27 cellular contexts compared by ENCODE assay signal in genomic region chr11:17394743-17395390, GRCh38. TPM values are rescaled to one million over a fixed set of nuclear protein-coding genes. Genes with fewer than 3 reads are reported as not detected.
"Had no signal": no experiment of that assay in that cellular context is flagged by ENCODE, and none has a peak within 500 bp of the region (broad histone marks: within the 10 kb centered on the region; RNA-seq: fewer than 3 reads in every experiment).

No MANE protein-coding gene starts in this region.

- H3K4me3 ChIP-seq: esophagus squamous epithelium, heart right ventricle, right atrium auricular region, smooth muscle cell, transverse colon had no signal

- H3K9me3 ChIP-seq: esophagus squamous epithelium, heart right ventricle, right atrium auricular region, transverse colon had no signal

- H3K4me1 Mint-ChIP-seq: activated T-helper 17 cell treated with anti-CD3 and anti-CD28 coated beads, Interleukin-2, amount 50 U/mL, for 72 hours; central memory CD8-positive, alpha-beta T cell; mesothelial cell of epicardium had no signal

- H2AFZ ChIP-seq: parathyroid adenoma had no signal

- DNase-seq: activated CD4-positive, alpha-beta memory T cell treated with anti-CD3 and anti-CD28 coated beads, Interleukin-2, amount 10 ng/mL, durations not matched to agents 7 days and 5 days; activated CD4-positive, alpha-beta T cell treated with anti-CD3 and anti-CD28 coated beads for 1 hour; activated CD4-positive, alpha-beta T cell treated with anti-CD3 and anti-CD28 coated beads, Interleukin-2, amount 10 ng/mL, durations not matched to agents 7 days and 5 days; activated gamma-delta T cell treated with Interleukin-2 at 50 U/mL for 16 hours; activated T-cell treated with anti-CD3 and anti-CD28 coated beads, Interleukin-2, amount 50 U/mL, for 4 hours; anterior cingulate cortex; esophagus squamous epithelium; foreskin melanocyte; heart right ventricle; naive B cell; nephron progenitor cell; occipital lobe; stimulated activated CD4-positive, alpha-beta T cell treated with anti-CD3 and anti-CD28 coated beads, Interleukin-1b, Interleukin-23, amount 100 ng/mL, for 48 hours; stimulated activated CD4-positive, alpha-beta T cell treated with anti-CD3 and anti-CD28 coated beads, Interleukin-4, amount 100 ng/mL, for 4 hours; stimulated activated CD8-positive, alpha-beta memory T cell treated with anti-CD3 and anti-CD28 coated beads, Interleukin-4, amount 100 ng/mL, for 48 hours; stimulated activated naive B cell treated with anti-CD40 and anti-IgM and Interleukin-4, amounts not matched to agents 10 μg/mL and 1 μg/mL and 100 μg/mL, for 72 hours; transverse colon had no signal

- FAIRE-seq: bronchial epithelial cell had no signal

- H3K9me3 Mint-ChIP-seq: activated CD4-positive, alpha-beta memory T cell treated with anti-CD3 and anti-CD28 coated beads, Interleukin-2, amount 10 ng/mL, durations not matched to agents 7 days and 5 days; activated CD4-positive, alpha-beta T cell treated with anti-CD3 and anti-CD28 coated beads, Interleukin-2, amount 10 ng/mL, durations not matched to agents 7 days and 5 days; activated naive CD4-positive, alpha-beta T cell treated with anti-CD3 and anti-CD28 coated beads, Interleukin-2, amount 50 U/mL, for 72 hours; activated T-cell treated with anti-CD3 and anti-CD28 coated beads, Interleukin-2, amount 50 U/mL, for 4 hours; activated T-helper 17 cell treated with anti-CD3 and anti-CD28 coated beads, Interleukin-2, amount 50 U/mL, for 72 hours; central memory CD8-positive, alpha-beta T cell; dendritic cell treated with granulocyte-macrophage colony-stimulating factor and Interleukin-4, amounts not matched to agents 40 ng/mL and 50 ng/mL, for 4 days; nephron progenitor cell; stimulated activated naive B cell treated with anti-CD40 and anti-IgM and Interleukin-4, amounts not matched to agents 10 μg/mL and 1 μg/mL and 100 μg/mL, for 72 hours had no signal

- H3K36me3 ChIP-seq: esophagus squamous epithelium, heart right ventricle, right atrium auricular region, transverse colon had no signal

- H3K79me2 ChIP-seq: parathyroid adenoma had no signal

- H3K9ac ChIP-seq: parathyroid adenoma had no signal

- ATAC-seq: activated naive CD4-positive, alpha-beta T cell treated with anti-CD3 and anti-CD28 coated beads, Interleukin-2, amount 50 U/mL, for 72 hours; activated T-cell treated with anti-CD3 and anti-CD28 coated beads, Interleukin-2, amount 50 U/mL, for 4 hours; activated T-helper 17 cell treated with anti-CD3 and anti-CD28 coated beads, Interleukin-2, amount 50 U/mL, for 72 hours; heart right ventricle; stimulated activated naive B cell treated with anti-CD40 and anti-IgM and Interleukin-4, amounts not matched to agents 10 μg/mL and 1 μg/mL and 100 μg/mL, for 72 hours had no signal

- H3K4me2 ChIP-seq: smooth muscle cell had no signal

- H3K4me1 ChIP-seq: parathyroid adenoma had no signal

- H3K27ac Mint-ChIP-seq: activated CD4-positive, alpha-beta memory T cell treated with anti-CD3 and anti-CD28 coated beads, Interleukin-2, amount 10 ng/mL, durations not matched to agents 7 days and 5 days; activated CD4-positive, alpha-beta T cell treated with anti-CD3 and anti-CD28 coated beads, Interleukin-2, amount 10 ng/mL, durations not matched to agents 7 days and 5 days; activated naive CD4-positive, alpha-beta T cell treated with anti-CD3 and anti-CD28 coated beads, Interleukin-2, amount 50 U/mL, for 72 hours; activated T-helper 17 cell treated with anti-CD3 and anti-CD28 coated beads, Interleukin-2, amount 50 U/mL, for 72 hours; dendritic cell treated with granulocyte-macrophage colony-stimulating factor and Interleukin-4, amounts not matched to agents 40 ng/mL and 50 ng/mL, for 4 days; mesothelial cell of epicardium; nephron progenitor cell; stimulated activated naive B cell treated with anti-CD40 and anti-IgM and Interleukin-4, amounts not matched to agents 10 μg/mL and 1 μg/mL and 100 μg/mL, for 72 hours had no signal

- H3K4me3 Mint-ChIP-seq: activated CD4-positive, alpha-beta memory T cell treated with anti-CD3 and anti-CD28 coated beads, Interleukin-2, amount 10 ng/mL, durations not matched to agents 7 days and 5 days; activated CD4-positive, alpha-beta T cell treated with anti-CD3 and anti-CD28 coated beads, Interleukin-2, amount 10 ng/mL, durations not matched to agents 7 days and 5 days; activated T-cell treated with anti-CD3 and anti-CD28 coated beads, Interleukin-2, amount 50 U/mL, for 4 hours; activated T-helper 17 cell treated with anti-CD3 and anti-CD28 coated beads, Interleukin-2, amount 50 U/mL, for 72 hours; central memory CD8-positive, alpha-beta T cell; dendritic cell treated with granulocyte-macrophage colony-stimulating factor and Interleukin-4, amounts not matched to agents 40 ng/mL and 50 ng/mL, for 4 days; mesothelial cell of epicardium; naive B cell; nephron progenitor cell; stimulated activated naive B cell treated with anti-CD40 and anti-IgM and Interleukin-4, amounts not matched to agents 10 μg/mL and 1 μg/mL and 100 μg/mL, for 72 hours had no signal

- H3K27me3 ChIP-seq: esophagus squamous epithelium, right atrium auricular region, transverse colon had no signal

- H3K36me3 Mint-ChIP-seq: activated naive CD4-positive, alpha-beta T cell treated with anti-CD3 and anti-CD28 coated beads, Interleukin-2, amount 50 U/mL, for 72 hours; mesothelial cell of epicardium; naive B cell; stimulated activated naive B cell treated with anti-CD40 and anti-IgM and Interleukin-4, amounts not matched to agents 10 μg/mL and 1 μg/mL and 100 μg/mL, for 72 hours had no signal

- H3K27ac ChIP-seq: esophagus squamous epithelium, heart right ventricle, parathyroid adenoma, right atrium auricular region, transverse colon had no signal

RNA-seq across cellular contexts. Expression of gene KCNJ11, which starts 6.4 kb away (rescaled TPM):
- total RNA-seq: glomerular endothelial cell, smooth muscle cell had no signal
- polyA plus RNA-seq: smooth muscle cell had no signal
